8 cellular contexts compared by ENCODE assay signal in the genomic region with DNA sequence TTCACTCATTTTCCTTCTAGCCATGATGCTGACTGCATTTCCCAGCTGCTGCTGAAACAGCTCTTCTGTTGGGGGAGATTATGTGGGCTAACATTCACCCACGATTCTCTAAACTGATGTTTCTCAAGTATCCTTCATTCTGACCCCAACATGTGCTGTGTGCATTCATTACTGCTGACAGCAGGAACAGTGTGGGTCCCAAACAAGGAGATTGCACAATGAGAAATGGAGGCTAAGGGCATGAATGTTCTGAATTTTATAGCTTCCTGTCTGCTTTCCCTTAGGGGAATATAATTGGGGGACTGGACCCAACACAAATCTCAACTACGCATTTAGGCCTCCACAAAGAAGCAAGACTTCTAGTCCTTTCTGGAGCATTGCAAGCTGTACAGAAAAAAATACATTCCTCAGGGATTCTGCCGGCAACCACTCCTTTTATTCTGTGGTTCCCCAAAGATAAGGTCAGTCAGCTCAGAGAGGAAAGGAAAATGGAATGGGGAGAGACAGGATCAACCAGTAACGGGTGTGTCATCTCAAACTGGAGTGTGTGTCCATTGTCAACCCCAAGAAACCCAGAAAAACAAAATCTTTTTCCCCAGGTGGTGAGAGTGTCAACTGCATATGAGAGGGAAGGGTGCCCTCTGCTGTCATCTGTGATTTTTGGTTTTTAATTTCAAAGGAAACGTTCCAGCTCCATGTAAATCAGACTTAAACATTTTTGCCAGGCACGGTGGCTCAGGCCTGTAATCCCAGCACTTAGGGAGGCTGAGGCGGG.
DNase-seq lines count a peak whose midpoint lies in the region; ATAC-seq and TF ChIP-seq lines count a peak whose summit lies in the region.

No MANE protein-coding gene starts in this region.

- peak overlapping the region; percentile 79 for H2AK5ac ChIP-seq in trophoblast cell (ENCODE audit: low read length)

- H4K12ac ChIP-seq in trophoblast cell (ENCODE audit: low read depth, low read length): no peak overlapping the region

- peak; percentile 52 for TF ChIP-seq CTCF in AG09309 (IDR thresholded peaks at IDR 0.05; ENCODE audit: control insufficient read depth, insufficient read depth, low read depth, low read length, missing control alignments)
- TF ChIP-seq CTCF in PC-3 (conservative IDR thresholded peaks at IDR 0.05; ENCODE audit: low read depth, low read length): peak; percentile 68

- H3K18ac ChIP-seq in trophoblast cell (ENCODE audit: low read length): no peak overlapping the region

- TSS peak; percentile 85 for BruUV-seq in PC-3 (replicated peaks; lab: Mats Ljungman, UMichigan)

- WGBS in trophoblast cell (ENCODE audit: extremely low coverage, insufficient coverage, insufficient read length): no CpG with 5 or more reads among the region's 7 CpGs

- peak overlapping the region; percentile 97 for H2BK120ac ChIP-seq in trophoblast cell (ENCODE audit: insufficient read depth, low read length, poor library complexity)

- peaks cover 21% of the 10 kb centered on the region for H3K27me3 Mint-ChIP-seq in IgD-negative memory B cell

- H4K91ac ChIP-seq in trophoblast cell (ENCODE audit: low read depth, low read length): peak overlapping the region; percentile 61

- ATAC-seq in GM18498 (IDR thresholded peaks at IDR 0.05; ENCODE audit: unreplicated experiment) (peak; percentile 54), PC-3 (peak; percentile 71)

- 0 out of 2 replicates have a peak overlapping the region, but pooled peaks have one; percentile 40 for H2AFZ ChIP-seq in PC-3 (ENCODE audit: low read length)
- no peak overlapping the region for H2AFZ ChIP-seq in trophoblast cell (ENCODE audit: insufficient read depth, low read length, poor library complexity)

- H3K27me3 ChIP-seq in PC-3 (ENCODE audit: low read length) (no peaks in the 10 kb centered on the region), adipocyte (replicated peaks; ENCODE audit: control insufficient read depth, insufficient read depth, low read length) (no peaks in the 10 kb centered on the region), trophoblast cell (ENCODE audit: insufficient read depth, low read length) (no peaks in the 10 kb centered on the region)

- H3K14ac ChIP-seq in trophoblast cell (ENCODE audit: low read length): no peak overlapping the region

- no peaks in the 10 kb centered on the region for H3K9me3 ChIP-seq in PC-3 (ENCODE audit: low read length)
- H3K9me3 ChIP-seq in adipocyte (ENCODE audit: control insufficient read depth, low read length): no peaks in the 10 kb centered on the region
- H3K9me3 ChIP-seq in trophoblast cell (ENCODE audit: insufficient read depth, low read depth, low read length): no peaks in the 10 kb centered on the region

- H3K27ac ChIP-seq in PC-3 (ENCODE audit: low read length): peak overlapping the region; percentile 99
- peak overlapping the region; percentile 90 for H3K27ac ChIP-seq in trophoblast cell (ENCODE audit: low read depth, low read length)

- peak overlapping the region; percentile 70 for H3K4me2 ChIP-seq in PC-3 (ENCODE audit: low read length)
- no peak overlapping the region for H3K4me2 ChIP-seq in trophoblast cell (ENCODE audit: low read length)

- H3K79me2 ChIP-seq in PC-3 (ENCODE audit: low read length) (no peaks in the 10 kb centered on the region), trophoblast cell (ENCODE audit: control insufficient read depth, insufficient read depth, low read length, poor library complexity) (no peaks in the 10 kb centered on the region)

- peak overlapping the region; percentile 97 for H2BK5ac ChIP-seq in trophoblast cell (ENCODE audit: low read depth, low read length, poor library complexity)

- no peaks in the 10 kb centered on the region for H3K9me2 ChIP-seq in PC-3 (replicated peaks; ENCODE audit: low read length)

- H2BK12ac ChIP-seq in trophoblast cell (ENCODE audit: low read length): peak overlapping the region; percentile 80

- H3K4me3 Mint-ChIP-seq in IgD-negative memory B cell: peak overlapping the region in 2 of 4 donors; percentile 78 to 82

- peak overlapping the region in 2 of 3 donors; percentile 87 to 90 for H3K27ac Mint-ChIP-seq in IgD-negative memory B cell

- no peak overlapping the region for H3K23ac ChIP-seq in trophoblast cell (ENCODE audit: low read length)

- POLR2A ChIA-PET in PC-3 (lab: Charles Lee; ENCODE audit: unreplicated experiment): interaction anchor here (0.6 kb wide), 2 partner anchors 234 to 407 kb away, joined by 5 to 17 read pairs; no protein-coding TSS in a partner anchor

- H3K9ac ChIP-seq in PC-3 (ENCODE audit: low read length) (peak overlapping the region; percentile 81), adipocyte (ENCODE audit: low read length) (peak overlapping the region; percentile 76), trophoblast cell (ENCODE audit: low read length) (no peak overlapping the region)

- DNase-seq in AG09309 (ENCODE audit: low read depth): peak; percentile 87
- peak; percentile 94 for DNase-seq in PC-3
- DNase-seq in adipocyte (ENCODE audit: low read depth): peak; percentile 89
- peak in 31 of 42 donors; percentile 11 to 77 (median 42) for DNase-seq in head of caudate nucleus
- DNase-seq in trophoblast cell: peak; percentile 63 to 80
- DNase-seq in mesenteric fat pad (ENCODE audit: low spot score): no peak

- no peak overlapping the region for H3K4ac ChIP-seq in trophoblast cell (ENCODE audit: low read depth, low read length)

- H3K4me3 ChIP-seq in AG09309 (ENCODE audit: control insufficient read depth, low read depth, low read length) (no peak overlapping the region), PC-3 (ENCODE audit: low read length) (no peak overlapping the region), adipocyte (ENCODE audit: low read length) (no peak overlapping the region), trophoblast cell (ENCODE audit: low read depth, low read length) (no peak overlapping the region)

- peaks cover 0 to 3% (median 2%) of the 10 kb centered on the region in 3 donors for H3K9me3 Mint-ChIP-seq in IgD-negative memory B cell

- CTCF ChIA-PET in PC-3 (lab: Charles Lee): interaction anchor here (0.6 to 1.6 kb wide), 6 partner anchors 60 to 541 kb away, joined by 3 to 13 read pairs (median 4); no protein-coding TSS in a partner anchor

- no peaks in the 10 kb centered on the region for H3F3A ChIP-seq in PC-3 (ENCODE audit: low read length, unreplicated experiment)

- peaks cover 41% of the 10 kb centered on the region for H3K4me1 ChIP-seq in PC-3 (ENCODE audit: insufficient read depth, low read length)
- H3K4me1 ChIP-seq in adipocyte (ENCODE audit: control insufficient read depth, insufficient read depth, low read length): peaks cover 47% of the 10 kb centered on the region
- H3K4me1 ChIP-seq in trophoblast cell (ENCODE audit: control insufficient read depth in 1 of 2, insufficient read depth in 2 of 2, low read length in 2 of 2): peaks cover 0 to 3% of the 10 kb centered on the region in 2 experiments

- H4K8ac ChIP-seq in trophoblast cell (ENCODE audit: low read depth, low read length): peak overlapping the region; percentile 77

- intact Hi-C loops in PC-3 (cut with micrococcal nuclease): loop anchor here (1.0 to 5.0 kb wide), 11 partner anchors 60 to 674 kb away; no protein-coding TSS in a partner anchor
- intact Hi-C loops in head of caudate nucleus (cut with DNase I): loop anchor here (10.0 kb wide), 1 partner anchor 513 kb away; a partner anchor contains a TSS

- H3K36me3 ChIP-seq in PC-3 (ENCODE audit: low read depth, low read length) (no peaks in the 10 kb centered on the region), adipocyte (ENCODE audit: control insufficient read depth, insufficient read depth, low read length, severe bottlenecking) (no peaks in the 10 kb centered on the region), trophoblast cell (ENCODE audit: control insufficient read depth in 1 of 2, insufficient read depth in 2 of 2, low read length in 2 of 2) (no peaks in the 10 kb centered on the region)

- H3K4me1 Mint-ChIP-seq in IgD-negative memory B cell: peaks cover 13 to 21% (median 14%) of the 10 kb centered on the region in 3 donors

- H3K79me1 ChIP-seq in trophoblast cell (ENCODE audit: low read length): peaks cover 3% of the 10 kb centered on the region

- H3K36me3 Mint-ChIP-seq in IgD-negative memory B cell: no peaks in the 10 kb centered on the region

- no peaks in the 10 kb centered on the region for H4K20me1 ChIP-seq in PC-3 (ENCODE audit: low read length)
